ENCODE assay signal across 1 cellular context in the genomic region with DNA sequence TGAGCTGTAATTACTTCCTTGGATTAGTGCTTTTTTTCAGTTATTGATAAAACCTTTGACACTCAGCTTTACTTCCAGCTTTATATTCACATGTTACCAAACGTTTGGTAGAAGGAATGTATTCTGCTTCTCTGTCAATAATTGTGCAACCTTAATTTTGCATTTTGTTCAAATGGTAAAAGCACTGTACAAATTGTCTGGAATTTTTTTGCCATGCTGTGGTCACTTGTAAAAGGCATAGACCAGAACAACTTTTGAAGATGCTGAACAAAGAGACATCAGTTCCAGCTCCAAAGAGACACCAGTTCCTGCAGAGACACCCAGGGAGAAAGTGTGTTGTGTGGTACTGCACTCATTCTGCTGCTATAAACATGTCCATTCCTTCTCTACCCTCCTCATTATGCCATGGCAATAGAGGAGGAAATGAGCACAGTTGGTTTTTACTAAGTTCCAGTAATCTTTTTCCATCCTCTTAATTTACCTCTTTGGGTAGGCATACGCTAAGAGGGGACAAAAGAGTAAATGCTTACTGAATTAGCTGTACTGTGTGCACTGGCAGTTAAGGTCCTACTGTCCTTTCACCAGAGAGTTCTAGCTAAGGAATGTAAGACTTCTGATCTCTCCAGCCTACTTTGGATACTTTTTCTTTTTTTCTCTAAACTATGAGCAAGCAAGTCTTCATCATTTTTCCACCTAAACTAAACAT.
TF ChIP-seq lines count a peak whose summit lies in the region.

No MANE protein-coding gene starts in this region.

TF ChIP-seq in HepG2, 621 proteins besides CTCF, POLR2A, EP300 and RAD21 (continued from another document):
- TF ChIP-seq, protein P1, sequence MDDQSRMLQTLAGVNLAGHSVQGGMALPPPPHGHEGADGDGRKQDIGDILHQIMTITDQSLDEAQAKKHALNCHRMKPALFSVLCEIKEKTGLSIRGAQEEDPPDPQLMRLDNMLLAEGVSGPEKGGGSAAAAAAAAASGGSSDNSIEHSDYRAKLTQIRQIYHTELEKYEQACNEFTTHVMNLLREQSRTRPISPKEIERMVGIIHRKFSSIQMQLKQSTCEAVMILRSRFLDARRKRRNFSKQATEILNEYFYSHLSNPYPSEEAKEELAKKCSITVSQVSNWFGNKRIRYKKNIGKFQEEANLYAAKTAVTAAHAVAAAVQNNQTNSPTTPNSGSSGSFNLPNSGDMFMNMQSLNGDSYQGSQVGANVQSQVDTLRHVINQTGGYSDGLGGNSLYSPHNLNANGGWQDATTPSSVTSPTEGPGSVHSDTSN (CRISPR knock-in tag; IDR thresholded peaks at IDR 0.05; ENCODE audit: borderline replicate concordance), result no peak
- TF ChIP-seq, protein P2, sequence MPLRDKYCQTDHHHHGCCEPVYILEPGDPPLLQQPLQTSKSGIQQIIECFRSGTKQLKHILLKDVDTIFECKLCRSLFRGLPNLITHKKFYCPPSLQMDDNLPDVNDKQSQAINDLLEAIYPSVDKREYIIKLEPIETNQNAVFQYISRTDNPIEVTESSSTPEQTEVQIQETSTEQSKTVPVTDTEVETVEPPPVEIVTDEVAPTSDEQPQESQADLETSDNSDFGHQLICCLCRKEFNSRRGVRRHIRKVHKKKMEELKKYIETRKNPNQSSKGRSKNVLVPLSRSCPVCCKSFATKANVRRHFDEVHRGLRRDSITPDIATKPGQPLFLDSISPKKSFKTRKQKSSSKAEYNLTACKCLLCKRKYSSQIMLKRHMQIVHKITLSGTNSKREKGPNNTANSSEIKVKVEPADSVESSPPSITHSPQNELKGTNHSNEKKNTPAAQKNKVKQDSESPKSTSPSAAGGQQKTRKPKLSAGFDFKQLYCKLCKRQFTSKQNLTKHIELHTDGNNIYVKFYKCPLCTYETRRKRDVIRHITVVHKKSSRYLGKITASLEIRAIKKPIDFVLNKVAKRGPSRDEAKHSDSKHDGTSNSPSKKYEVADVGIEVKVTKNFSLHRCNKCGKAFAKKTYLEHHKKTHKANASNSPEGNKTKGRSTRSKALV (CRISPR knock-in tag; IDR thresholded peaks at IDR 0.05), result no peak
- TF ChIP-seq ZNF264 (CRISPR knock-in tag; IDR thresholded peaks at IDR 0.05) (0 out of 2 replicates have a peak, but pooled peaks have one; percentile 38), IKZF4 (CRISPR knock-in tag; IDR thresholded peaks at IDR 0.05; ENCODE audit: borderline replicate concordance, low read depth, not compliant biosample characterization) (no peak), ELF1 (CRISPR knock-in tag; IDR thresholded peaks at IDR 0.05) (no peak), ATF7-NPFF (CRISPR knock-in tag; IDR thresholded peaks at IDR 0.05; ENCODE audit: low read depth) (no peak), ZBTB3 (CRISPR knock-in tag; IDR thresholded peaks at IDR 0.05; ENCODE audit: borderline replicate concordance, low read depth) (no peak), ZNF468 (CRISPR knock-in tag; IDR thresholded peaks at IDR 0.05) (no peak), CREB1 (IDR thresholded peaks at IDR 0.05) (no peak), CREB1 (CRISPR knock-in tag; IDR thresholded peaks at IDR 0.05) (peak; percentile 22; the same call in 1 of the 2 replicates), MED1 (CRISPR knock-in tag; IDR thresholded peaks at IDR 0.05) (0 out of 2 replicates have a peak, but pooled peaks have one; percentile 34), SMC3 (IDR thresholded peaks at IDR 0.05; ENCODE audit: low read length) (peak; percentile 9; the same call in 1 of the 2 replicates), CEBPG (CRISPR knock-in tag; IDR thresholded peaks at IDR 0.05) (peak; percentile 78), TBX3 (IDR thresholded peaks at IDR 0.05; ENCODE audit: borderline replicate concordance) (no peak), ZIK1 (CRISPR knock-in tag; IDR thresholded peaks at IDR 0.05; ENCODE audit: borderline replicate concordance, low read depth) (no peak), NFYC (CRISPR knock-in tag; IDR thresholded peaks at IDR 0.05) (no peak), ZNF652 (CRISPR knock-in tag; IDR thresholded peaks at IDR 0.05; ENCODE audit: borderline replicate concordance, low read depth) (no peak), NR2F6 (IDR thresholded peaks at IDR 0.05) (peak; percentile 27; the same call in 1 of the 2 replicates), NR2F6 (CRISPR knock-in tag; IDR thresholded peaks at IDR 0.05) (no peak), ZNF644 (CRISPR knock-in tag; IDR thresholded peaks at IDR 0.05; ENCODE audit: low read depth) (0 out of 2 replicates have a peak, but pooled peaks have one; percentile 14), NCOA2 (CRISPR knock-in tag; IDR thresholded peaks at IDR 0.05) (0 out of 2 replicates have a peak, but pooled peaks have one; percentile 19), MAFF (IDR thresholded peaks at IDR 0.05; ENCODE audit: low read depth, low read length) (no peak), TP53 (CRISPR knock-in tag; conservative IDR thresholded peaks at IDR 0.05) (no peak), JUND (CRISPR knock-in tag; IDR thresholded peaks at IDR 0.05) (no peak), MZF1 (CRISPR knock-in tag; IDR thresholded peaks at IDR 0.05; ENCODE audit: borderline replicate concordance) (no peak), ZNF33B (CRISPR knock-in tag; IDR thresholded peaks at IDR 0.05) (no peak), CEBPB (IDR thresholded peaks at IDR 0.05; ENCODE audit: borderline replicate concordance, low read depth, low read length) (peak; percentile 93), SOX13 (IDR thresholded peaks at IDR 0.05) (0 out of 2 replicates have a peak, but pooled peaks have one; percentile 7), SOX13 (CRISPR knock-in tag; conservative IDR thresholded peaks at IDR 0.05 in 1 of 2, IDR thresholded peaks at IDR 0.05 in 1 of 2) (peak in 1 of 2 experiments; percentile 40; a peak in 1 of 4 replicates)
- TF ChIP-seq, protein P3, sequence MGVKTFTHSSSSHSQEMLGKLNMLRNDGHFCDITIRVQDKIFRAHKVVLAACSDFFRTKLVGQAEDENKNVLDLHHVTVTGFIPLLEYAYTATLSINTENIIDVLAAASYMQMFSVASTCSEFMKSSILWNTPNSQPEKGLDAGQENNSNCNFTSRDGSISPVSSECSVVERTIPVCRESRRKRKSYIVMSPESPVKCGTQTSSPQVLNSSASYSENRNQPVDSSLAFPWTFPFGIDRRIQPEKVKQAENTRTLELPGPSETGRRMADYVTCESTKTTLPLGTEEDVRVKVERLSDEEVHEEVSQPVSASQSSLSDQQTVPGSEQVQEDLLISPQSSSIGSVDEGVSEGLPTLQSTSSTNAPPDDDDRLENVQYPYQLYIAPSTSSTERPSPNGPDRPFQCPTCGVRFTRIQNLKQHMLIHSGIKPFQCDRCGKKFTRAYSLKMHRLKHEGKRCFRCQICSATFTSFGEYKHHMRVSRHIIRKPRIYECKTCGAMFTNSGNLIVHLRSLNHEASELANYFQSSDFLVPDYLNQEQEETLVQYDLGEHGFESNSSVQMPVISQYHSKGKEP (CRISPR knock-in tag; IDR thresholded peaks at IDR 0.05), result no peak
- TF ChIP-seq, protein P4, sequence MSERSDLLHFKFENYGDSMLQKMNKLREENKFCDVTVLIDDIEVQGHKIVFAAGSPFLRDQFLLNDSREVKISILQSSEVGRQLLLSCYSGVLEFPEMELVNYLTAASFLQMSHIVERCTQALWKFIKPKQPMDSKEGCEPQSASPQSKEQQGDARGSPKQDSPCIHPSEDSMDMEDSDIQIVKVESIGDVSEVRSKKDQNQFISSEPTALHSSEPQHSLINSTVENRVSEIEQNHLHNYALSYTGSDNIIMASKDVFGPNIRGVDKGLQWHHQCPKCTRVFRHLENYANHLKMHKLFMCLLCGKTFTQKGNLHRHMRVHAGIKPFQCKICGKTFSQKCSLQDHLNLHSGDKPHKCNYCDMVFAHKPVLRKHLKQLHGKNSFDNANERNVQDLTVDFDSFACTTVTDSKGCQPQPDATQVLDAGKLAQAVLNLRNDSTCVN (CRISPR knock-in tag; IDR thresholded peaks at IDR 0.05; ENCODE audit: borderline replicate concordance), result no peak
- TF ChIP-seq, protein P5, sequence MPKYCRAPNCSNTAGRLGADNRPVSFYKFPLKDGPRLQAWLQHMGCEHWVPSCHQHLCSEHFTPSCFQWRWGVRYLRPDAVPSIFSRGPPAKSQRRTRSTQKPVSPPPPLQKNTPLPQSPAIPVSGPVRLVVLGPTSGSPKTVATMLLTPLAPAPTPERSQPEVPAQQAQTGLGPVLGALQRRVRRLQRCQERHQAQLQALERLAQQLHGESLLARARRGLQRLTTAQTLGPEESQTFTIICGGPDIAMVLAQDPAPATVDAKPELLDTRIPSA (CRISPR knock-in tag; IDR thresholded peaks at IDR 0.05; ENCODE audit: borderline replicate concordance), result no peak
- TF ChIP-seq, protein P6, sequence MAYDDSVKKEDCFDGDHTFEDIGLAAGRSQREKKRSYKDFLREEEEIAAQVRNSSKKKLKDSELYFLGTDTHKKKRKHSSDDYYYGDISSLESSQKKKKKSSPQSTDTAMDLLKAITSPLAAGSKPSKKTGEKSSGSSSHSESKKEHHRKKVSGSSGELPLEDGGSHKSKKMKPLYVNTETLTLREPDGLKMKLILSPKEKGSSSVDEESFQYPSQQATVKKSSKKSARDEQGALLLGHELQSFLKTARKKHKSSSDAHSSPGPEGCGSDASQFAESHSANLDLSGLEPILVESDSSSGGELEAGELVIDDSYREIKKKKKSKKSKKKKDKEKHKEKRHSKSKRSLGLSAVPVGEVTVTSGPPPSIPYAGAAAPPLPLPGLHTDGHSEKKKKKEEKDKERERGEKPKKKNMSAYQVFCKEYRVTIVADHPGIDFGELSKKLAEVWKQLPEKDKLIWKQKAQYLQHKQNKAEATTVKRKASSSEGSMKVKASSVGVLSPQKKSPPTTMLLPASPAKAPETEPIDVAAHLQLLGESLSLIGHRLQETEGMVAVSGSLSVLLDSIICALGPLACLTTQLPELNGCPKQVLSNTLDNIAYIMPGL (CRISPR knock-in tag; IDR thresholded peaks at IDR 0.05; ENCODE audit: borderline replicate concordance in 1 of 2, low read depth in 1 of 2), result no peak
- TF ChIP-seq, protein P7, sequence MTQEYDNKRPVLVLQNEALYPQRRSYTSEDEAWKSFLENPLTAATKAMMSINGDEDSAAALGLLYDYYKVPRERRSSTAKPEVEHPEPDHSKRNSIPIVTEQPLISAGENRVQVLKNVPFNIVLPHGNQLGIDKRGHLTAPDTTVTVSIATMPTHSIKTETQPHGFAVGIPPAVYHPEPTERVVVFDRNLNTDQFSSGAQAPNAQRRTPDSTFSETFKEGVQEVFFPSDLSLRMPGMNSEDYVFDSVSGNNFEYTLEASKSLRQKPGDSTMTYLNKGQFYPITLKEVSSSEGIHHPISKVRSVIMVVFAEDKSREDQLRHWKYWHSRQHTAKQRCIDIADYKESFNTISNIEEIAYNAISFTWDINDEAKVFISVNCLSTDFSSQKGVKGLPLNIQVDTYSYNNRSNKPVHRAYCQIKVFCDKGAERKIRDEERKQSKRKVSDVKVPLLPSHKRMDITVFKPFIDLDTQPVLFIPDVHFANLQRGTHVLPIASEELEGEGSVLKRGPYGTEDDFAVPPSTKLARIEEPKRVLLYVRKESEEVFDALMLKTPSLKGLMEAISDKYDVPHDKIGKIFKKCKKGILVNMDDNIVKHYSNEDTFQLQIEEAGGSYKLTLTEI (CRISPR knock-in tag; conservative IDR thresholded peaks at IDR 0.05), result no peak
- TF ChIP-seq, protein P8, sequence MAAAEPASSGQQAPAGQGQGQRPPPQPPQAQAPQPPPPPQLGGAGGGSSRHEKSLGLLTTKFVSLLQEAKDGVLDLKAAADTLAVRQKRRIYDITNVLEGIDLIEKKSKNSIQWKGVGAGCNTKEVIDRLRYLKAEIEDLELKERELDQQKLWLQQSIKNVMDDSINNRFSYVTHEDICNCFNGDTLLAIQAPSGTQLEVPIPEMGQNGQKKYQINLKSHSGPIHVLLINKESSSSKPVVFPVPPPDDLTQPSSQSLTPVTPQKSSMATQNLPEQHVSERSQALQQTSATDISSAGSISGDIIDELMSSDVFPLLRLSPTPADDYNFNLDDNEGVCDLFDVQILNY (CRISPR knock-in tag; conservative IDR thresholded peaks at IDR 0.05), result no peak
